7 cellular contexts compared by ENCODE assay signal in genomic region chr18:69935319-69936190, GRCh38. TPM values are rescaled to one million over a fixed set of nuclear protein-coding genes. Genes with fewer than 3 reads are reported as not detected.
DNase-seq lines count a peak whose midpoint lies in the region; ATAC-seq lines count a peak whose summit lies in the region.

No MANE protein-coding gene starts in this region.

- peak; percentile 83 for DNase-seq in activated T-cell treated with anti-CD3 and anti-CD28 coated beads, Interleukin-2, amount 50 U/mL, for 24 hours
- peak; percentile 29 to 85 (median 75) for DNase-seq in naive thymus-derived CD4-positive, alpha-beta T cell
- DNase-seq in globus pallidus (ENCODE audit: low spot score) (no peak), DMS 273 treated with DMSO at 0.1 percent for 48 hours (lab: John Stamatoyannopoulos, UW) (no peak), germinal center (ENCODE audit: low spot score) (no peak)

- H3K9me3 ChIP-seq in naive thymus-derived CD4-positive, alpha-beta T cell (ENCODE audit: control insufficient read depth in 2 of 3, low read length in 3 of 3): no peaks in the 10 kb centered on the region

- ATAC-seq in GM21367 (IDR thresholded peaks at IDR 0.05; ENCODE audit: unreplicated experiment) (peak; percentile 88), HG03558 (IDR thresholded peaks at IDR 0.05; ENCODE audit: extremely low read depth, unreplicated experiment) (peak; percentile 89)
- ATAC-seq in naive thymus-derived CD4-positive, alpha-beta T cell: peak; percentile 96

- peaks cover 0 to 2% (median 0%) of the 10 kb centered on the region in 3 experiments for H3K36me3 ChIP-seq in naive thymus-derived CD4-positive, alpha-beta T cell (ENCODE audit: control insufficient read depth in 2 of 3, insufficient read depth in 3 of 3, low read length in 3 of 3)

- no peak overlapping the region for H3K27ac Mint-ChIP-seq in activated T-cell treated with anti-CD3 and anti-CD28 coated beads, Interleukin-2, amount 50 U/mL, for 24 hours
- H3K27ac Mint-ChIP-seq in naive thymus-derived CD4-positive, alpha-beta T cell: no peak overlapping the region

- intact Hi-C loops in naive thymus-derived CD4-positive, alpha-beta T cell (cut with micrococcal nuclease): loop anchor here (1.0 to 2.0 kb wide), 10 partner anchors 8 to 57 kb away; partner anchors contain the start of gene CD226 (in 1 of the 2)

- POLR2A ChIA-PET in naive thymus-derived CD4-positive, alpha-beta T cell (lab: Charles Lee): interaction anchor here (0.6 to 6.2 kb wide), 14 partner anchors 9 to 58 kb away, joined by 3 to 45 read pairs (median 4); partner anchors contain the start of gene CD226

- peaks cover 10% of the 10 kb centered on the region for H3K9me3 Mint-ChIP-seq in activated T-cell treated with anti-CD3 and anti-CD28 coated beads, Interleukin-2, amount 50 U/mL, for 24 hours
- peaks cover 0 to 8% (median 5%) of the 10 kb centered on the region in 11 donors for H3K9me3 Mint-ChIP-seq in naive thymus-derived CD4-positive, alpha-beta T cell

- H3K27me3 ChIP-seq in naive thymus-derived CD4-positive, alpha-beta T cell (ENCODE audit: control insufficient read depth in 2 of 2, insufficient read depth in 2 of 2, low read length in 2 of 2): no peaks in the 10 kb centered on the region

- CTCF ChIA-PET in naive thymus-derived CD4-positive, alpha-beta T cell (lab: Charles Lee): interaction anchor here (0.7 to 2.3 kb wide), 7 partner anchors 9 to 299 kb away, joined by 3 to 18 read pairs (median 4); no protein-coding TSS in a partner anchor

- H3K27ac ChIP-seq in naive thymus-derived CD4-positive, alpha-beta T cell (ENCODE audit: low read depth, low read length): peak overlapping the region; percentile 38

- peaks cover 44 to 53% of the 10 kb centered on the region in 2 donors for H3K4me1 ChIP-seq in naive thymus-derived CD4-positive, alpha-beta T cell (ENCODE audit: control insufficient read depth in 2 of 2, insufficient read depth in 2 of 2, low read length in 2 of 2)

- peak overlapping the region; percentile 36 for H3K4me3 ChIP-seq in naive thymus-derived CD4-positive, alpha-beta T cell (ENCODE audit: low read length)

- H3K36me3 Mint-ChIP-seq in activated T-cell treated with anti-CD3 and anti-CD28 coated beads, Interleukin-2, amount 50 U/mL, for 24 hours (ENCODE audit: low read depth): peaks cover 5% of the 10 kb centered on the region
- peaks cover 18 to 54% (median 27%) of the 10 kb centered on the region in 5 donors for H3K36me3 Mint-ChIP-seq in naive thymus-derived CD4-positive, alpha-beta T cell

- H3K4me1 Mint-ChIP-seq in activated T-cell treated with anti-CD3 and anti-CD28 coated beads, Interleukin-2, amount 50 U/mL, for 24 hours (ENCODE audit: low read depth): peaks cover 3% of the 10 kb centered on the region
- H3K4me1 Mint-ChIP-seq in naive thymus-derived CD4-positive, alpha-beta T cell: peaks cover 0 to 40% (median 18%) of the 10 kb centered on the region in 7 donors

- no peak overlapping the region for H3K4me3 Mint-ChIP-seq in activated T-cell treated with anti-CD3 and anti-CD28 coated beads, Interleukin-2, amount 50 U/mL, for 24 hours
- peak overlapping the region in 1 of 10 donors; percentile 76 for H3K4me3 Mint-ChIP-seq in naive thymus-derived CD4-positive, alpha-beta T cell

- H3K27me3 Mint-ChIP-seq in activated T-cell treated with anti-CD3 and anti-CD28 coated beads, Interleukin-2, amount 50 U/mL, for 24 hours: no peaks in the 10 kb centered on the region
- no peaks in the 10 kb centered on the region for H3K27me3 Mint-ChIP-seq in naive thymus-derived CD4-positive, alpha-beta T cell

RNA-seq across cellular contexts. Expression of gene CD226, which starts 12.1 kb away (rescaled TPM):
- 100 to 1,000 TPM in 1 of 5 experiments, 10 to 100 TPM in 4; 43.4 to 103 (median 58.6) TPM for total RNA-seq in naive thymus-derived CD4-positive, alpha-beta T cell
- 10 to 100 TPM; 27.9 to 30.9 TPM for polyA plus RNA-seq in naive thymus-derived CD4-positive, alpha-beta T cell

Comparison
In these comparisons a context has a peak if more than half of its experiments do, and no peak if none do; other contexts are left out.
1. DNase-seq: peak in activated T-cell treated with anti-CD3 and anti-CD28 coated beads, Interleukin-2, amount 50 U/mL, for 24 hours (single experiment) and naive thymus-derived CD4-positive, alpha-beta T cell (9 of 9); none in globus pallidus (single experiment), DMS 273 treated with DMSO at 0.1 percent for 48 hours (single experiment) and germinal center (single experiment).
2. Peak in every context shown above with its lines, with median percentiles within 50 percentile points of each other: ATAC-seq.